ENCODE assay signal across 26 cellular contexts in the genomic region with DNA sequence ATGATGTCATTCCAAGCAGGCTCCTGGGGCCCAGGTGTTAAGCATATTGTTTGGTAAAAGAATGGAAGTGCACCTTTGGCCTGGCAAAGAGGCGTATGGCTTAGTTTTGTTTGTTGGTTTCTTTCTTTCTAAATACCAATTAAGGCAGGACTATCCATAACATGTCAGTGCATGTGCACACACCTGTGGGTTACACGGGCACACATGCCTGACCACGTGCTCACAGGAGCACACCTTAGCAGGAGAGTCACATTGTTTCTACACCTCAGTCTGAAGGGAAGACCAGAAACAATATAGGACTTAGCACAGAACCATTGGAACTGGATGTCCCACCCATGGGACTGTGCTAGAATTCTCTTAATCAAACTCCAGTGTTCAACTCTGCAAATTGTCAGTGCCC.
"Had no signal": no experiment of that assay in that cellular context is flagged by ENCODE, and none has a peak within 500 bp of the region (broad histone marks: within the 10 kb centered on the region; RNA-seq: fewer than 3 reads in every experiment).

No MANE protein-coding gene starts in this region.

- ATAC-seq: effector memory CD8-positive, alpha-beta T cell; foreskin keratinocyte; gastroesophageal sphincter; heart left ventricle; left lobe of liver; natural killer cell treated with Interleukin-12 subunit alpha and Interleukin-12 subunit beta and Interleukin-15 and Interleukin-18, amount 100 ng/mL, for 72 hours; sciatic nerve; stimulated activated naive CD8-positive, alpha-beta T cell treated with anti-CD3 and anti-CD28 coated beads, Interleukin-15, amount 100 ng/mL, for 72 hours; upper lobe of right lung had no signal

- FAIRE-seq: endometrium, kidney had no signal

- DNase-seq: colonic mucosa; dermis blood vessel endothelial cell; effector memory CD8-positive, alpha-beta T cell; heart left ventricle; kidney; naive B cell; stimulated activated CD4-positive, alpha-beta T cell treated with anti-CD3 and anti-CD28 coated beads, Interleukin-12 subunit alpha, Interleukin-12 subunit beta, amount 100 ng/mL, for 4 hours; stimulated activated CD4-positive, alpha-beta T cell treated with anti-CD3 and anti-CD28 coated beads, Interleukin-1b, Interleukin-23, amount 100 ng/mL, for 48 hours; stimulated activated CD4-positive, alpha-beta T cell treated with anti-CD3 and anti-CD28 coated beads, Interleukin-4, amount 100 ng/mL, for 1 hour; stimulated activated CD8-positive, alpha-beta memory T cell treated with anti-CD3 and anti-CD28 coated beads, Interleukin-4, amount 100 ng/mL, for 48 hours; stimulated activated naive CD4-positive, alpha-beta T cell; stimulated activated naive CD8-positive, alpha-beta T cell treated with anti-CD3 and anti-CD28 coated beads, Interleukin-15, amount 100 ng/mL, for 72 hours; transverse colon; upper lobe of right lung had no signal

- H3K27ac ChIP-seq: colonic mucosa, epithelial cell of prostate, esophagus muscularis mucosa, foreskin keratinocyte, gastroesophageal sphincter, heart left ventricle, hepatocyte, parathyroid adenoma, suprapubic skin, transverse colon, upper lobe of right lung, vagina had no signal
